In the genomic region with DNA sequence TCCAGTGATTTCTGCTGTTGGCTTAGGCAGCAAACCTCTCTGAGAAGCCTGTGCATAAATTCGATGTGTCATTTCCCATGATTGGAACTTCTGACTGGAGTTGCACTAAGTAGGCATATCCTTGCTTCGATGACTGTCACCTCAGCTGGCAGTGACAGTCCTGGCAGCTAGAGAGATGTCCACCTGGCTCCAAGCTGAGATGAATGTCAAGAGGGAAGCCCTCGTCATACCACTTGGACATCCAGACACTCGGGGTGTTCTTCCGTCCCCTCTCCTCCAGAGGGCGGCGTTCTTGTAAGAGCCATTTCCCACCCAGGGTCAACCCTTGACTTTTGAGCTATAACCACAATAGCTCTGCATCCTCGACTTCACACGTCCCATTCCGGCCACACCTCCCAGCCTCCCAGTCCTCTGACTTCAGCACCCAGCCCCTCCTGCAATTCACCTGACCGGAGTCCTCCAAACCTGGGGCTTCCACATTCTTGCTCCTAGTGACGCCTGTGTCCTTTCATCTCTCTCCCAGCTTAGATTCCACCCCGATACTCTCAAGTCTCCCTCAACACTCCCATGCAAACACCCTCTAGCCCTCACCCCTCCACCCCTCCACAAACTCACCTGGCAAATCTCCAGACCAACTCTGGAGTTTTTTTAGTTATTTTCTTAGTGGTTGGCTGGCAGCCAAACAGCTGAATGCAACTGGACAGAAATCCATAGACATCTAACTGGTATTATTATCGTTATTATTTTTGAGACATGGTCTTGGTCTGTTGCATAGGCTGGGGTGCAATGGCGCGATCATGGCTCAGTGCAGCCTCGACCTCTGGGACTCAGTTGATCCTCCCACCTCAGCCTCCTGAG, we compare ENCODE assay signal across 8 cellular contexts. TPM values are rescaled to one million over a fixed set of nuclear protein-coding genes. Genes with fewer than 3 reads are reported as not detected.
DNase-seq lines count a peak whose midpoint lies in the region; ATAC-seq and TF ChIP-seq lines count a peak whose summit lies in the region.

No MANE protein-coding gene starts in this region.

- H3K4me3 Mint-ChIP-seq in Calu3 (ENCODE audit: low read depth, unreplicated experiment) = peak overlapping the region; percentile 16

- H3K9me3 ChIP-seq in HCT116 (ENCODE audit: control insufficient read depth in 1 of 2, insufficient read depth in 1 of 2, low read depth in 1 of 2, low read length in 2 of 2) = no peaks in the 10 kb centered on the region

- H3K4me2 ChIP-seq in HCT116 (ENCODE audit: low read length) = peak overlapping the region; percentile 35

- no peak for TF ChIP-seq POLR2A in HCT116 (IDR thresholded peaks at IDR 0.05; ENCODE audit: borderline replicate concordance, extremely low read depth, insufficient read depth, insufficient read length)

- H4K20me1 ChIP-seq in HCT116 (ENCODE audit: insufficient read depth) = no peaks in the 10 kb centered on the region

- H3K79me2 ChIP-seq in HCT116 (ENCODE audit: insufficient read depth, low read length) = no peaks in the 10 kb centered on the region

- ATAC-seq in HCT116 (peak; percentile 98), GM21423 (IDR thresholded peaks at IDR 0.05; ENCODE audit: unreplicated experiment) (no peak), GM21576 (IDR thresholded peaks at IDR 0.05; ENCODE audit: unreplicated experiment) (no peak)

- no peaks in the 10 kb centered on the region for H3K36me3 ChIP-seq in HCT116 (ENCODE audit: control insufficient read depth in 1 of 2, insufficient read depth in 2 of 2, low read length in 2 of 2)

- RAD21 ChIA-PET in HCT116 (lab: Charles Lee; ENCODE audit: low non-redundant PET in 1 of 2, low total read pairs in 2 of 2, uncharacterized antibody in 2 of 2, unreplicated experiment in 2 of 2) = interaction anchor here (0.6 to 1.8 kb wide), 2 partner anchors 35 to 42 kb away, joined by 3 to 7 read pairs; no protein-coding TSS in a partner anchor

- H3K27ac ChIP-seq in HCT116 (ENCODE audit: low read depth, low read length) = no peak overlapping the region
- no peak overlapping the region for H3K27ac ChIP-seq in RWPE1

- H3K27me3 Mint-ChIP-seq in Calu3 (ENCODE audit: unreplicated experiment) = peaks cover 12% of the 10 kb centered on the region

- H2AFZ ChIP-seq in HCT116 (ENCODE audit: low read depth, low read length, poor library complexity, severe bottlenecking) = peak overlapping the region; percentile 51

- no peaks in the 10 kb centered on the region for H3K27me3 ChIP-seq in HCT116 (ENCODE audit: insufficient read depth, low read length)

- H3K27ac Mint-ChIP-seq in Calu3 (ENCODE audit: unreplicated experiment) = no peak overlapping the region

- H3K4me1 Mint-ChIP-seq in Calu3 (ENCODE audit: low read depth, unreplicated experiment) = peaks cover 8% of the 10 kb centered on the region

- peak; percentile 58 for DNase-seq in Calu3
- DNase-seq in HCT116 (ENCODE audit: low read depth, low spot score) = peak; percentile 68
- peak; percentile 46 for DNase-seq in RWPE1 (ENCODE audit: low spot score)
- DNase-seq in astrocyte of the spinal cord (ENCODE audit: low read depth, low spot score) = no peak
- DNase-seq in lung microvascular endothelial cell (ENCODE audit: low read depth in 2 of 2) = peak; percentile 37 to 64
- no peak for DNase-seq in occipital lobe (lab: John Stamatoyannopoulos, UW)

- BruUV-seq in Calu3 (replicated peaks; lab: Mats Ljungman, UMichigan) (no TSS peak), HCT116 (replicated peaks; lab: Mats Ljungman, UMichigan) (no TSS peak)

- H3K9me3 Mint-ChIP-seq in Calu3 (ENCODE audit: low read depth, unreplicated experiment) = peaks cover 4% of the 10 kb centered on the region

- no peaks in the 10 kb centered on the region for H3K36me3 Mint-ChIP-seq in Calu3 (ENCODE audit: insufficient read depth, unreplicated experiment)

- intact Hi-C loops in Calu3 (cut with micrococcal nuclease; ENCODE audit: unreplicated experiment) = no loop called here
- intact Hi-C loops in HCT116 (cut with micrococcal nuclease) = no loop called here

- H3K4me3 ChIP-seq in HCT116 (replicated peaks in 1 of 2; ENCODE audit: low read depth in 1 of 2, low read length in 2 of 2) (no peak overlapping the region), astrocyte of the spinal cord (ENCODE audit: low read depth, low read length) (no peak overlapping the region)

- TF ChIP-seq RAD21 in HCT116 (IDR thresholded peaks at IDR 0.05; ENCODE audit: low read depth) = peak; percentile 52

- H3K9me2 ChIP-seq in HCT116 (ENCODE audit: insufficient read depth) = no peaks in the 10 kb centered on the region

- peaks cover 0 to 13% of the 10 kb centered on the region in 2 experiments; a peak in 2 of 4 replicates for H3K4me1 ChIP-seq in HCT116 (ENCODE audit: control insufficient read depth in 1 of 2, insufficient read depth in 2 of 2, low read length in 2 of 2)

- POLR2A ChIA-PET in HCT116 (lab: Charles Lee) = interaction anchor here (0.8 to 1.9 kb wide), 4 partner anchors 20 to 85 kb away, joined by 3 to 4 read pairs (median 4); a partner anchor contains a TSS
- POLR2A ChIA-PET in RWPE1 (lab: Yijun Ruan, JAX; ENCODE audit: low non-redundant PET) = no interaction called here

- H3K9ac ChIP-seq in HCT116 (ENCODE audit: low read length) = no peak overlapping the region

- in situ Hi-C loops in astrocyte of the spinal cord (cut with HindIII; ENCODE audit: low sequenced_read_pairs) = no loop called here

- CTCF ChIA-PET in Calu3 (lab: Charles Lee) = interaction anchor here (0.5 to 1.5 kb wide), 12 partner anchors 21 to 566 kb away, joined by 3 to 19 read pairs (median 4); no protein-coding TSS in a partner anchor
- CTCF ChIA-PET in HCT116 (lab: Charles Lee) = interaction anchor here (0.6 to 2.0 kb wide), 18 partner anchors 10 to 139 kb away, joined by 3 to 19 read pairs (median 4); no protein-coding TSS in a partner anchor
- CTCF ChIA-PET in RWPE1 (lab: Yijun Ruan, JAX) = interaction anchor here (0.6 to 1.0 kb wide), 2 partner anchors 9 to 139 kb away, joined by 3 to 4 read pairs; no protein-coding TSS in a partner anchor

- TF ChIP-seq CTCF in Calu3 (IDR thresholded peaks at IDR 0.05; ENCODE audit: unreplicated experiment) = peak; percentile 46
- TF ChIP-seq CTCF in HCT116 (IDR thresholded peaks at IDR 0.05 in 2 of 3, conservative IDR thresholded peaks at IDR 0.05 in 1 of 3; ENCODE audit: borderline replicate concordance in 1 of 3, insufficient read depth in 1 of 3, low read depth in 2 of 3, low read length in 2 of 3) = peak; percentile 52 to 81 (median 71)
- peak; percentile 33; the same call in 1 of the 2 replicates for TF ChIP-seq CTCF in RWPE1 (conservative IDR thresholded peaks at IDR 0.05; ENCODE audit: low read depth)
- peak; percentile 42 for TF ChIP-seq CTCF in astrocyte of the spinal cord (IDR thresholded peaks at IDR 0.05; ENCODE audit: low read depth, low read length)

TF ChIP-seq in HCT116, 20 proteins besides CTCF, POLR2A, EP300 and RAD21:
- no peak for TF ChIP-seq SRF (IDR thresholded peaks at IDR 0.05; ENCODE audit: low read depth)
- TF ChIP-seq SIN3A (IDR thresholded peaks at IDR 0.05; ENCODE audit: low read depth) = no peak
- no peak for TF ChIP-seq EZH2 (IDR thresholded peaks at IDR 0.05)
- TF ChIP-seq, protein P1, sequence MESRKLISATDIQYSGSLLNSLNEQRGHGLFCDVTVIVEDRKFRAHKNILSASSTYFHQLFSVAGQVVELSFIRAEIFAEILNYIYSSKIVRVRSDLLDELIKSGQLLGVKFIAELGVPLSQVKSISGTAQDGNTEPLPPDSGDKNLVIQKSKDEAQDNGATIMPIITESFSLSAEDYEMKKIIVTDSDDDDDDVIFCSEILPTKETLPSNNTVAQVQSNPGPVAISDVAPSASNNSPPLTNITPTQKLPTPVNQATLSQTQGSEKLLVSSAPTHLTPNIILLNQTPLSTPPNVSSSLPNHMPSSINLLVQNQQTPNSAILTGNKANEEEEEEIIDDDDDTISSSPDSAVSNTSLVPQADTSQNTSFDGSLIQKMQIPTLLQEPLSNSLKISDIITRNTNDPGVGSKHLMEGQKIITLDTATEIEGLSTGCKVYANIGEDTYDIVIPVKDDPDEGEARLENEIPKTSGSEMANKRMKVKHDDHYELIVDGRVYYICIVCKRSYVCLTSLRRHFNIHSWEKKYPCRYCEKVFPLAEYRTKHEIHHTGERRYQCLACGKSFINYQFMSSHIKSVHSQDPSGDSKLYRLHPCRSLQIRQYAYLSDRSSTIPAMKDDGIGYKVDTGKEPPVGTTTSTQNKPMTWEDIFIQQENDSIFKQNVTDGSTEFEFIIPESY (IDR thresholded peaks at IDR 0.05; ENCODE audit: extremely low read depth, insufficient replicate concordance, low read length) = no peak
- TF ChIP-seq FOSL1 (IDR thresholded peaks at IDR 0.05; ENCODE audit: low read depth) = no peak
- peak; percentile 35 for TF ChIP-seq TCF7L2 (IDR thresholded peaks at IDR 0.05; ENCODE audit: borderline replicate concordance, extremely low read depth, insufficient read depth, insufficient read length)
- TF ChIP-seq ELF1 (IDR thresholded peaks at IDR 0.05; ENCODE audit: borderline replicate concordance, low read depth) = no peak
- TF ChIP-seq YY1 (IDR thresholded peaks at IDR 0.05; ENCODE audit: extremely low read depth, insufficient replicate concordance, low read depth, low read length) = peak; percentile 31
- TF ChIP-seq, protein P2, sequence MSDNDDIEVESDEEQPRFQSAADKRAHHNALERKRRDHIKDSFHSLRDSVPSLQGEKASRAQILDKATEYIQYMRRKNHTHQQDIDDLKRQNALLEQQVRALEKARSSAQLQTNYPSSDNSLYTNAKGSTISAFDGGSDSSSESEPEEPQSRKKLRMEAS (IDR thresholded peaks at IDR 0.05) = no peak; the same call in 1 of the 2 replicates
- TF ChIP-seq CBX3 (IDR thresholded peaks at IDR 0.05; ENCODE audit: low read depth) = peak; percentile 39; the same call in 1 of the 2 replicates
- TF ChIP-seq EZH2phosphoT487 (IDR thresholded peaks at IDR 0.05; ENCODE audit: borderline replicate concordance) = no peak

RNA-seq across cellular contexts. Expression of a gene that starts 17.4 kb away (rescaled TPM):
- total RNA-seq in Calu3 (2022) (not detected in 2 replicates), HCT116 (2021; ENCODE audit: unreplicated experiment) (not detected), lung microvascular endothelial cell (not detected in 2 replicates), occipital lobe (not detected)
- polyA plus RNA-seq in HCT116 (2012) = not detected in 2 replicates

Comparison
In these comparisons a context has a peak if more than half of its experiments do, and no peak if none do; other contexts are left out.
1. DNase-seq: peak in Calu3 (single experiment), HCT116 (single experiment), RWPE1 (single experiment) and lung microvascular endothelial cell (2 of 2); none in astrocyte of the spinal cord (single experiment) and occipital lobe (single experiment).
2. Peak in every context shown above with its lines, with median percentiles within 50 percentile points of each other: CTCF ChIP-seq.